8 cellular contexts compared by ENCODE assay signal in the genomic region with DNA sequence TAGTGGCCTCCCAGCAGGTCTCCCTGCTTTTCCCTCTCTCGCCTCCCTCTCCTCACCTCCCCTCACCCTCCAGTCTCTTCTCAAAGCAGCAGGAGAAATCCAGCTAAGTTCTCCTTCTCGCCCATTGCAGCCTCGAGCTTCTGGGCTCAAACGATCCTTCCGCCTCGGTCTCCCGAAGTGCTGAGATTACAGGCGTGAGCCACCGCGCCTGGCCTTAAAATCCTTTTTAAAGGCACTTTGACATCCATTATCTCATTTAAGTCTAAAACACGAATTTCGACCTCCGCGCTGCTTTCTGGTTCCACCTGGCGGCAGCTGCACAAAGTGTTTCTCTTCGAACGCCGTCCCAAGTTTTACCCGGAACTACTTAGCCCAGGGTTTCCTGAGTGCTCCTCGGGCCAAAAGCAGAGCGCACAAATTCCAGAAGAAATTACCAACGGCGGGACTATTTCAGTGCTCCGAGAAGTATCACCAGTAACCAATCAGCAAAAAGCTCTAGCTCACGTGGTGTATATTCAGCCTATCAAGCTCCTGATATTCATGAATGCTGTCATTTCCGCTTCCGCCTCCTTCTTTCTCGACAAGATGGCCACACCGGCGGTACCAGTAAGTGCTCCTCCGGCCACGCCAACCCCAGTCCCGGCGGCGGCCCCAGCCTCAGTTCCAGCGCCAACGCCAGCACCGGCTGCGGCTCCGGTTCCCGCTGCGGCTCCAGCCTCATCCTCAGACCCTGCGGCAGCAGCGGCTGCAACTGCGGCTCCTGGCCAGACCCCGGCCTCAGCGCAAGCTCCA. TPM values are rescaled to one million over a fixed set of nuclear protein-coding genes. Genes with fewer than 3 reads are reported as not detected.
A peak's percentile ranks its signal among the peaks of the same experiment; 100 is the strongest.
DNase-seq lines count a peak whose midpoint lies in the region; ATAC-seq, FAIRE-seq and TF ChIP-seq lines count a peak whose summit lies in the region.

A gene with protein sequence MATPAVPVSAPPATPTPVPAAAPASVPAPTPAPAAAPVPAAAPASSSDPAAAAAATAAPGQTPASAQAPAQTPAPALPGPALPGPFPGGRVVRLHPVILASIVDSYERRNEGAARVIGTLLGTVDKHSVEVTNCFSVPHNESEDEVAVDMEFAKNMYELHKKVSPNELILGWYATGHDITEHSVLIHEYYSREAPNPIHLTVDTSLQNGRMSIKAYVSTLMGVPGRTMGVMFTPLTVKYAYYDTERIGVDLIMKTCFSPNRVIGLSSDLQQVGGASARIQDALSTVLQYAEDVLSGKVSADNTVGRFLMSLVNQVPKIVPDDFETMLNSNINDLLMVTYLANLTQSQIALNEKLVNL (plus strand): TSS at position 570 of the 792 bp plus-strand sequence. CDS start 16 bp downstream, at position 586.

- H3K9me1 ChIP-seq in endothelial cell of umbilical vein (replicated peaks; ENCODE audit: control insufficient read depth, extremely low read depth, insufficient read depth, low read length): no peaks in the 10 kb centered on the region

- no peaks in the 10 kb centered on the region for H3K27me3 ChIP-seq in OCI-LY3 (ENCODE audit: low read depth, low read length)
- no peaks in the 10 kb centered on the region for H3K27me3 ChIP-seq in endothelial cell of umbilical vein (ENCODE audit: control insufficient read depth in 2 of 2, insufficient read depth in 2 of 2, low read length in 2 of 2)

- H4K20me1 ChIP-seq in OCI-LY3 (ENCODE audit: insufficient read depth, low read length): 0 out of 2 replicates have a peak, but pooled peaks cover 3% of the 10 kb centered on the region
- H4K20me1 ChIP-seq in endothelial cell of umbilical vein (replicated peaks; ENCODE audit: control insufficient read depth, extremely low read depth, insufficient read depth, low read length): no peaks in the 10 kb centered on the region

- H3K9ac ChIP-seq in OCI-LY3 (ENCODE audit: low read length) (peak within 1 kb of the TSS; percentile 77), endothelial cell of umbilical vein (replicated peaks; ENCODE audit: extremely low read depth, insufficient read depth, low read length) (peak within 1 kb of the TSS; percentile 86)

- TF ChIP-seq CTCF in OCI-LY3 (IDR thresholded peaks at IDR 0.05; ENCODE audit: low read depth, low read length) (peak; percentile 81), endothelial cell of umbilical vein (IDR thresholded peaks at IDR 0.05; ENCODE audit: extremely low read depth in 1 of 2, insufficient read depth in 1 of 2, low read depth in 1 of 2, low read length in 2 of 2) (peak; percentile 77 to 84)

- H3K4me1 ChIP-seq in OCI-LY3 (ENCODE audit: low read length): peaks cover 27% of the 10 kb centered on the region
- H3K4me1 ChIP-seq in endothelial cell of umbilical vein (ENCODE audit: control insufficient read depth, extremely low read depth, insufficient read depth, low read length): peaks cover 41% of the 10 kb centered on the region

- peak; percentile 98 for DNase-seq in DMS 273 (lab: John Stamatoyannopoulos, UW; ENCODE audit: unreplicated experiment)
- peak; percentile 79 for DNase-seq in HuH-7.5 (ENCODE audit: low spot score)
- peak; percentile 85 for DNase-seq in activated CD8-positive, alpha-beta memory T cell treated with anti-CD3 and anti-CD28 coated beads, Interleukin-2, amount 50 U/mL, for 48 hours
- peak; percentile 100 for DNase-seq in endothelial cell of umbilical vein (ENCODE audit: low read depth, low spot score)
- DNase-seq in midbrain (lab: John Stamatoyannopoulos, UW): peak; percentile 99
- peak; percentile 70 to 77 for DNase-seq in stimulated activated CD8-positive, alpha-beta memory T cell treated with anti-CD3 and anti-CD28 coated beads, Interleukin-2, amount 100 ng/mL, for 1 hour (ENCODE audit: low read depth in 2 of 2)

- H3K9me3 ChIP-seq in OCI-LY3 (ENCODE audit: insufficient read depth, low read length): no peaks in the 10 kb centered on the region
- no peaks in the 10 kb centered on the region for H3K9me3 ChIP-seq in endothelial cell of umbilical vein (replicated peaks; ENCODE audit: control insufficient read depth, insufficient read depth, low read length)

- BruUV-seq in endothelial cell of umbilical vein (replicated peaks; lab: Mats Ljungman, UMichigan): no TSS peak

- H3K4me2 ChIP-seq in OCI-LY3 (ENCODE audit: low read length): peak within 1 kb of the TSS; percentile 97
- H3K4me2 ChIP-seq in endothelial cell of umbilical vein (ENCODE audit: insufficient read depth, low read length): peak within 1 kb of the TSS; percentile 94

- dilution Hi-C loops in endothelial cell of umbilical vein (cut with MboI; ENCODE audit: extremely low pct_ligation_motif_present, low sequenced_read_pairs): no loop called here

- POLR2A ChIA-PET in endothelial cell of umbilical vein (lab: Charles Lee): interaction anchor here (0.7 to 0.9 kb wide), 3 partner anchors 10 to 93 kb away, joined by 3 to 4 read pairs (median 4); no protein-coding TSS in a partner anchor

- H3K4me3 ChIP-seq in OCI-LY3 (ENCODE audit: low read length) (peak within 1 kb of the TSS; percentile 99), endothelial cell of umbilical vein (replicated peaks in 1 of 3; ENCODE audit: insufficient read depth in 1 of 3, low read depth in 1 of 3, low read length in 3 of 3) (peak within 1 kb of the TSS; percentile 71 to 99 (median 98))

- TF ChIP-seq POLR2A in endothelial cell of umbilical vein (IDR thresholded peaks at IDR 0.05; ENCODE audit: low read depth, low read length): peak; percentile 53

- CTCF ChIA-PET in endothelial cell of umbilical vein (lab: Charles Lee): interaction anchor here (0.6 to 6.2 kb wide), 33 partner anchors 9 to 891 kb away, joined by 3 to 132 read pairs (median 5); partner anchors contain the start of gene NLRP10

- peaks cover 20% of the 10 kb centered on the region for H3K36me3 ChIP-seq in OCI-LY3 (replicated peaks; ENCODE audit: low read depth, low read length)
- H3K36me3 ChIP-seq in endothelial cell of umbilical vein (ENCODE audit: control insufficient read depth in 2 of 2, extremely low read depth in 1 of 2, insufficient read depth in 2 of 2, low read length in 2 of 2): peaks cover 8 to 19% of the 10 kb centered on the region in 2 experiments

- peak within 1 kb of the TSS; percentile 54 for H3K27ac ChIP-seq in OCI-LY3 (ENCODE audit: low read length)
- peak within 1 kb of the TSS; percentile 67 for H3K27ac ChIP-seq in endothelial cell of umbilical vein (ENCODE audit: insufficient read depth, low read depth, low read length)

- H3K79me2 ChIP-seq in OCI-LY3 (ENCODE audit: low read length) (peaks cover 41% of the 10 kb centered on the region), endothelial cell of umbilical vein (ENCODE audit: control insufficient read depth, insufficient read depth, low read length) (peaks cover 42% of the 10 kb centered on the region)

- peak within 1 kb of the TSS; percentile 95 for H2AFZ ChIP-seq in OCI-LY3 (ENCODE audit: low read depth, low read length)
- peak within 1 kb of the TSS; percentile 91 for H2AFZ ChIP-seq in endothelial cell of umbilical vein (ENCODE audit: low read depth, low read length)

- peak; percentile 99 for FAIRE-seq in endothelial cell of umbilical vein (lab: Jason Lieb, UNC)

- intact Hi-C loops in endothelial cell of umbilical vein (cut with micrococcal nuclease): loop anchor here (1.0 to 5.0 kb wide), 6 partner anchors 10 to 380 kb away; partner anchors contain the start of gene CYB5R2

- ATAC-seq in GM21526 (IDR thresholded peaks at IDR 0.05; ENCODE audit: low FRiP score, unreplicated experiment): peak; percentile 97

TF ChIP-seq in endothelial cell of umbilical vein, 7 proteins besides CTCF, POLR2A, EP300 and RAD21:
- TF ChIP-seq JUN (IDR thresholded peaks at IDR 0.05; ENCODE audit: borderline replicate concordance, insufficient read depth, insufficient read length, low read depth) (peak; percentile 11), POLR2AphosphoS5 (IDR thresholded peaks at IDR 0.05; ENCODE audit: insufficient read depth, low read depth, low read length) (peak; percentile 43), MYC (IDR thresholded peaks at IDR 0.05; ENCODE audit: low read depth, low read length) (no peak)
- TF ChIP-seq, protein P1, sequence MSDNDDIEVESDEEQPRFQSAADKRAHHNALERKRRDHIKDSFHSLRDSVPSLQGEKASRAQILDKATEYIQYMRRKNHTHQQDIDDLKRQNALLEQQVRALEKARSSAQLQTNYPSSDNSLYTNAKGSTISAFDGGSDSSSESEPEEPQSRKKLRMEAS (IDR thresholded peaks at IDR 0.05; ENCODE audit: insufficient read depth, insufficient read length): peak; percentile 91

RNA-seq across cellular contexts. Expression of the gene that starts here (rescaled TPM):
- 385 and 436 TPM in 2 replicates for total RNA-seq in endothelial cell of umbilical vein
- polyA plus RNA-seq in endothelial cell of umbilical vein: 411 and 579 TPM in 2 replicates
- polyA plus RNA-seq in endothelial cell of umbilical vein (2011; cell fraction: cytosol; rRNA removed): 421 and 457 TPM in 2 replicates
- 197 and 227 TPM in 2 replicates for polyA plus RNA-seq in endothelial cell of umbilical vein (2011; cell fraction: nucleus; rRNA removed)
- polyA plus RNA-seq in endothelial cell of umbilical vein (2012): 350 and 421 TPM in 2 replicates
- 223 and 242 TPM in 2 replicates for polyA minus RNA-seq in endothelial cell of umbilical vein
- 162 TPM for polyA minus RNA-seq in endothelial cell of umbilical vein (2011; cell fraction: cytosol; rRNA and poly(A)+ RNA removed)
- 83.2 and 104 TPM in 2 replicates for polyA minus RNA-seq in endothelial cell of umbilical vein (2011; cell fraction: nucleus; rRNA and poly(A)+ RNA removed)

Comparison
In these comparisons a context has a peak if more than half of its experiments do, and no peak if none do; other contexts are left out.
1. Peak in every context shown above with its lines: DNase-seq, ATAC-seq, H3K4me3 ChIP-seq and H3K27ac ChIP-seq.